8 cellular contexts compared by ENCODE assay signal in the genomic region with DNA sequence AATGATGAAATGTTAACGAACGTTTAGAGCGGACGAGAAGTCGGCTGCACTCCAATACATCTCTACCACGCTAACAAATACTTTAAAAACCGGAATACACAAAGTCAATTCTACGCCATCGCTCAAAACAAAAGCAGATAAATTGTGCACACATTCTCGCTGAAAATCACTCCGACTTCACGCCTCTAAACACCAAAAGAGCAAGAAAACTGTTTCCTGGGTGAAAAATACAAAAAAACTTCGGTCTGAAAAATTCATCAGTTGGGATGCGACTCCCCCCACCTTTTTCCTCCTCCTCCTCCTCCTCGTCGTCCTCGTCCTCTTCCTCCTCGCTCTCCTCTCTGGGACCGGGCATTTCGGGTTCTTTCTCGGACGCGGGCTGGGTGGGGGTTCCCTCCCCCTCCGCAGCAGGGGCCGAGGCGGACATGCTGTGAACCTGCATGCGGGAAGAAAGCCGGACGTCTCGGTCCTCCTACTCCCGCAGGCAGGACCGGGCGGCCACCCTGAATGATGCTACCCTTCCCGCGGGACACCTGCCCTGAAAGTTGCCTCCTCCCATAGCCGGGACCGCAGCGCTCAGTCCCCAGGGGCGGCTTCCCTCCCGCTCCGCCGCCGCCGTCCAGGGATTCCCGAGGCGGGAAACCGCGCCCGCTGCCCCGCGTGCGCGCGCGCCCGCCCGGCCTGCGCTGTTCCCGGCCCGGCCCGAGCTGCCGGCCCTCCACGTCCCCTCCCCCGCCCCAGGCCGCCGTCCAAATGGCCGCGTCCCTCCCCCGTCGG. TPM values are rescaled to one million over a fixed set of nuclear protein-coding genes. Genes with fewer than 3 reads are reported as not detected.
DNase-seq lines count a peak whose midpoint lies in the region; ATAC-seq and TF ChIP-seq lines count a peak whose summit lies in the region.

No MANE protein-coding gene starts in this region.

- peaks cover 53% of the 10 kb centered on the region for H3K36me3 Mint-ChIP-seq in activated T-helper 2 cell treated with anti-CD3 and anti-CD28 coated beads, Interferon-gamma antibody, Interleukin-2, Interleukin-4, amounts not matched to agents 10 μg/mL and 5 μg/mL and 100 μg/mL, durations not matched to agents 14 hours and 24 hours and 36 hours (ENCODE audit: low read depth)
- no peaks in the 10 kb centered on the region for H3K36me3 Mint-ChIP-seq in natural killer cell

- peaks cover 1% of the 10 kb centered on the region for H3K4me1 ChIP-seq in urinary bladder (ENCODE audit: insufficient read depth)

- peak overlapping the region; percentile 97 for H3K27ac Mint-ChIP-seq in activated T-helper 2 cell treated with anti-CD3 and anti-CD28 coated beads, Interferon-gamma antibody, Interleukin-2, Interleukin-4, amounts not matched to agents 10 μg/mL and 5 μg/mL and 100 μg/mL, durations not matched to agents 14 hours and 24 hours and 36 hours
- peak overlapping the region; percentile 91 to 94 for H3K27ac Mint-ChIP-seq in natural killer cell

- no peak for TF ChIP-seq CTCF in foreskin fibroblast (IDR thresholded peaks at IDR 0.05; ENCODE audit: low read depth, low read length)
- no peak for TF ChIP-seq CTCF in natural killer cell (IDR thresholded peaks at IDR 0.05)

- peak overlapping the region; percentile 97 for H3K27ac ChIP-seq in urinary bladder (ENCODE audit: low read depth)

- H3K4me1 Mint-ChIP-seq in activated T-helper 2 cell treated with anti-CD3 and anti-CD28 coated beads, Interferon-gamma antibody, Interleukin-2, Interleukin-4, amounts not matched to agents 10 μg/mL and 5 μg/mL and 100 μg/mL, durations not matched to agents 14 hours and 24 hours and 36 hours (ENCODE audit: low read depth): peaks cover 40% of the 10 kb centered on the region
- peaks cover 56% of the 10 kb centered on the region in 2 donors for H3K4me1 Mint-ChIP-seq in natural killer cell

- under 1% methylated on average over 70 of the region's 70 CpGs for WGBS in urinary bladder

- H3K4me3 ChIP-seq in foreskin fibroblast (ENCODE audit: low read depth in 1 of 2, low read length in 2 of 2): peak overlapping the region; percentile 81 to 87
- peak overlapping the region; percentile 82 for H3K4me3 ChIP-seq in urinary bladder (ENCODE audit: low read depth, low read length)

- H3K4me3 Mint-ChIP-seq in activated T-helper 2 cell treated with anti-CD3 and anti-CD28 coated beads, Interferon-gamma antibody, Interleukin-2, Interleukin-4, amounts not matched to agents 10 μg/mL and 5 μg/mL and 100 μg/mL, durations not matched to agents 14 hours and 24 hours and 36 hours (ENCODE audit: low read depth): peak overlapping the region; percentile 98
- peak overlapping the region; percentile 97 for H3K4me3 Mint-ChIP-seq in natural killer cell

- peak; percentile 26 to 71 for DNase-seq in SHP77 (lab: John Stamatoyannopoulos, UW)
- no peak for DNase-seq in SHP77 treated with DMSO at 0.1 percent for 48 hours (lab: John Stamatoyannopoulos, UW)
- peak; percentile 49 for DNase-seq in NCI-H2171 treated with DMSO at 0.1 percent for 48 hours (lab: John Stamatoyannopoulos, UW)
- no peak for DNase-seq in activated T-helper 2 cell treated with anti-CD3 and anti-CD28 coated beads, Interferon-gamma antibody, Interleukin-2, Interleukin-4, amounts not matched to agents 10 μg/mL and 5 μg/mL and 100 μg/mL, durations not matched to agents 14 hours and 24 hours and 36 hours (ENCODE audit: low spot score)
- DNase-seq in foreskin fibroblast: peak; percentile 48 to 83
- DNase-seq in natural killer cell: peak; percentile 36

- peaks cover 5% of the 10 kb centered on the region for H3K9me3 Mint-ChIP-seq in activated T-helper 2 cell treated with anti-CD3 and anti-CD28 coated beads, Interferon-gamma antibody, Interleukin-2, Interleukin-4, amounts not matched to agents 10 μg/mL and 5 μg/mL and 100 μg/mL, durations not matched to agents 14 hours and 24 hours and 36 hours
- no peaks in the 10 kb centered on the region for H3K9me3 Mint-ChIP-seq in natural killer cell

- no peaks in the 10 kb centered on the region for H3K36me3 ChIP-seq in urinary bladder (ENCODE audit: insufficient read depth)

- no peaks in the 10 kb centered on the region for H3K27me3 Mint-ChIP-seq in activated T-helper 2 cell treated with anti-CD3 and anti-CD28 coated beads, Interferon-gamma antibody, Interleukin-2, Interleukin-4, amounts not matched to agents 10 μg/mL and 5 μg/mL and 100 μg/mL, durations not matched to agents 14 hours and 24 hours and 36 hours (ENCODE audit: low read depth)
- H3K27me3 Mint-ChIP-seq in natural killer cell (ENCODE audit: low read depth in 2 of 2): no peaks in the 10 kb centered on the region

- ATAC-seq in HG02678 (IDR thresholded peaks at IDR 0.05; ENCODE audit: unreplicated experiment) (peak; percentile 19), natural killer cell (peak; percentile 30 to 41 (median 32))

- intact Hi-C loops in activated T-helper 2 cell treated with anti-CD3 and anti-CD28 coated beads, Interferon-gamma antibody, Interleukin-2, Interleukin-4, amounts not matched to agents 10 μg/mL and 5 μg/mL and 100 μg/mL, durations not matched to agents 14 hours and 24 hours and 36 hours (cut with micrococcal nuclease): loop anchor here (1.0 to 5.0 kb wide), 3 partner anchors 108 to 557 kb away; partner anchors contain the start of genes KDM1B, KIF13A, NUP153 and TPMT
- intact Hi-C loops in natural killer cell (cut with micrococcal nuclease): loop anchor here (1.0 to 2.0 kb wide), 2 partner anchors 108 to 557 kb away; partner anchors contain the start of genes KDM1B, NUP153 and TPMT

RNA-seq across cellular contexts. Expression of gene DEK, which starts 0.6 kb away (rescaled TPM):
- 182 and 198 TPM in 2 replicates for total RNA-seq in activated T-helper 2 cell treated with anti-CD3 and anti-CD28 coated beads, Interferon-gamma antibody, Interleukin-2, Interleukin-4, amounts not matched to agents 10 μg/mL and 5 μg/mL and 100 μg/mL, durations not matched to agents 14 hours and 24 hours and 36 hours
- total RNA-seq in natural killer cell (10 to 100 TPM; 79.5 to 89.7 (median 80.9) TPM), urinary bladder (205 TPM)
- polyA plus RNA-seq in urinary bladder: 82.0 TPM

Comparison
In these comparisons a context has a peak if more than half of its experiments do, and no peak if none do; other contexts are left out.
1. DNase-seq: peak in SHP77 (2 of 2), NCI-H2171 treated with DMSO at 0.1 percent for 48 hours (single experiment), foreskin fibroblast (2 of 2) and natural killer cell (single experiment); none in SHP77 treated with DMSO at 0.1 percent for 48 hours (single experiment) and activated T-helper 2 cell treated with anti-CD3 and anti-CD28 coated beads, Interferon-gamma antibody, Interleukin-2, Interleukin-4, amounts not matched to agents 10 μg/mL and 5 μg/mL and 100 μg/mL, durations not matched to agents 14 hours and 24 hours and 36 hours (single experiment).